Comparison of ENCODE assay signal across 19 cellular contexts in the genomic region with DNA sequence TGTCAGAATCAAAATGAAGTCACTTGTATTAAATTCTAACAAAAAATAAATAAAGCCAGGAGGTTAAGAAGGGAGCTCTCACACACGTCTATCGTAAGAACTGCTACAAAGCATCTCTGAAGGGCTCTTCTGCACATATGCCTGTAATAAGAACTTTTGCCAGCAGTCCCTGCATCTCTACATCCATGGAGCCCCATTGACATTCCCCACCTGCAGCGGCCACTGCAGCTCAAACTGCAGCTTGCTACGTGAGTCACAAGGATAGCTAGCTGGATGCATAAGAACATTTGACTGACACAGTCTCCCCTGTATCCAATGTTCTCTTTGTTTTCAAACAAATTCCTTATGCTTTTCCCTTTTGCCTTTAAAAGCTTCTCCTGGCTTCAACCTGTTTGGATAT.
DNase-seq lines count a peak whose midpoint lies in the region; ATAC-seq and TF ChIP-seq lines count a peak whose summit lies in the region.
"Had no signal": no experiment of that assay in that cellular context is flagged by ENCODE, and none has a peak within 500 bp of the region (broad histone marks: within the 10 kb centered on the region; RNA-seq: fewer than 3 reads in every experiment).

No MANE protein-coding gene starts in this region.

- no peak overlapping the region for H3K4me2 ChIP-seq in mesendoderm (ENCODE audit: low read length)
- H3K4me2 ChIP-seq: BLaER1 treated with 17β-estradiol and CSF1 and Interleukin-3, amounts not matched to agents 10 nM and 100 nM had no signal

- intact Hi-C loops in transverse colon (cut with DNase I; ENCODE audit: low total_unique reads) = no loop called here

- H3K4me1 ChIP-seq in HEK293 (ENCODE audit: control insufficient read depth, insufficient read depth, low read length) (peaks cover 4% of the 10 kb centered on the region; the same call in 1 of the 2 replicates), foreskin keratinocyte (peaks cover 22% of the 10 kb centered on the region), mesendoderm (ENCODE audit: control insufficient read depth, low read depth, low read length) (no peaks in the 10 kb centered on the region), transverse colon (peaks cover 0 to 4% (median 0%) of the 10 kb centered on the region in 4 donors)
- no peaks in the 10 kb centered on the region for H3K4me1 ChIP-seq in effector memory CD4-positive, alpha-beta T cell (ENCODE audit: control insufficient read depth, insufficient read depth, low read length, poor library complexity, severe bottlenecking)
- H3K4me1 ChIP-seq: Peyer's patch had no signal

- H4K8ac ChIP-seq in mesendoderm (ENCODE audit: low read depth, low read length) = no peak overlapping the region

- POLR2A ChIA-PET in HEK293 (lab: Yijun Ruan, JAX) = no interaction called here

- ATAC-seq in foreskin keratinocyte = peak; percentile 17
- ATAC-seq in GM21576 (IDR thresholded peaks at IDR 0.05; ENCODE audit: unreplicated experiment) = no peak
- ATAC-seq: CD8-positive, alpha-beta T cell had no signal

- H3K9me3 ChIP-seq in HEK293 (ENCODE audit: control insufficient read depth, insufficient read depth, low read depth, low read length) = no peaks in the 10 kb centered on the region
- no peaks in the 10 kb centered on the region for H3K9me3 ChIP-seq in effector memory CD4-positive, alpha-beta T cell (ENCODE audit: control insufficient read depth, low read length)
- no peaks in the 10 kb centered on the region for H3K9me3 ChIP-seq in transverse colon
- H3K9me3 ChIP-seq: Peyer's patch had no signal

- H3K9ac ChIP-seq in mesendoderm (ENCODE audit: low read length) = no peak overlapping the region
- H3K9ac ChIP-seq: BLaER1 treated with 17β-estradiol and CSF1 and Interleukin-3, amounts not matched to agents 10 nM and 100 nM had no signal

- H2AK5ac ChIP-seq in mesendoderm (ENCODE audit: low read length) = no peak overlapping the region

- no peak overlapping the region for H4K5ac ChIP-seq in mesendoderm (ENCODE audit: low read length)

- no peak overlapping the region for H3K56ac ChIP-seq in mesendoderm (ENCODE audit: low read length)

- no peaks in the 10 kb centered on the region for H3K27me3 ChIP-seq in foreskin keratinocyte
- no peaks in the 10 kb centered on the region for H3K27me3 ChIP-seq in mesendoderm (ENCODE audit: insufficient read depth, low read length, poor library complexity)
- H3K27me3 ChIP-seq in effector memory CD4-positive, alpha-beta T cell (replicated peaks; ENCODE audit: control insufficient read depth, insufficient read depth, low read length, poor library complexity, severe bottlenecking) = no peaks in the 10 kb centered on the region
- H3K27me3 ChIP-seq in transverse colon = no peaks in the 10 kb centered on the region
- H3K27me3 ChIP-seq: BLaER1 treated with 17β-estradiol and CSF1 and Interleukin-3, amounts not matched to agents 10 nM and 100 nM; Peyer's patch had no signal

- in situ Hi-C loops in transverse colon (cut with MboI; ENCODE audit: low pct_ligation_motif_present in 1 of 4, low pct_unique_long_range_greater_than_20kb in 1 of 4, low sequenced_read_pairs in 3 of 4) = no loop called here

- H3K36me3 ChIP-seq in HEK293 (ENCODE audit: control insufficient read depth in 2 of 2, insufficient read depth in 1 of 2, low read length in 2 of 2) = no peaks in the 10 kb centered on the region
- no peaks in the 10 kb centered on the region for H3K36me3 ChIP-seq in mesendoderm (ENCODE audit: control insufficient read depth, insufficient read depth, low read length)
- no peaks in the 10 kb centered on the region for H3K36me3 ChIP-seq in effector memory CD4-positive, alpha-beta T cell (ENCODE audit: control insufficient read depth, insufficient read depth, low read length)
- no peaks in the 10 kb centered on the region for H3K36me3 ChIP-seq in transverse colon
- H3K36me3 ChIP-seq: Peyer's patch had no signal

- no peak overlapping the region for H3K18ac ChIP-seq in mesendoderm (ENCODE audit: low read length)

- DNase-seq in NCI-H510A treated with DMSO at 0.1 percent for 48 hours (lab: John Stamatoyannopoulos, UW) = peak; percentile 56
- DNase-seq in foreskin keratinocyte = no peak
- peak; percentile 49 for DNase-seq in mesendoderm
- DNase-seq in effector memory CD4-positive, alpha-beta T cell = no peak
- no peak for DNase-seq in stimulated activated CD4-positive, alpha-beta T cell treated with anti-CD3 and anti-CD28 coated beads, Interleukin-2, amount 100 ng/mL, for 48 hours
- DNase-seq in transverse colon = no peak
- DNase-seq: Calu3; CD8-positive, alpha-beta T cell; EL; NCI-H1105; NCI-H1694; NCI-H2107; NCI-H226; NCI-H526 treated with DMSO at 0.1 percent for 48 hours; Peyer's patch had no signal

- H2BK120ac ChIP-seq in mesendoderm (ENCODE audit: low read depth, low read length) = no peak overlapping the region

- WGBS in mesendoderm (ENCODE audit: extremely low coverage, insufficient coverage, low lambda C conversion rate) = no CpG with 5 or more reads among the region's 4 CpGs
- 88 to 92% methylated on average over 4 of the region's 4 CpGs for WGBS in transverse colon (ENCODE audit: low coverage in 1 of 2), 2 donors

- TF ChIP-seq POLR2A in transverse colon (IDR thresholded peaks at IDR 0.05) = no peak

- H3K4me3 ChIP-seq in HEK293 (ENCODE audit: low read depth, low read length) (no peak overlapping the region), mesendoderm (ENCODE audit: low read length) (no peak overlapping the region), transverse colon (no peak overlapping the region)
- H3K4me3 ChIP-seq in effector memory CD4-positive, alpha-beta T cell (ENCODE audit: insufficient read depth, low read depth, low read length, poor library complexity, severe bottlenecking) = no peak overlapping the region
- H3K4me3 ChIP-seq: BLaER1 treated with 17β-estradiol and CSF1 and Interleukin-3, amounts not matched to agents 10 nM and 100 nM; GM12878; Peyer's patch had no signal

- TF ChIP-seq CTCF in HEK293 (tag by site-specific recombination; IDR thresholded peaks at IDR 0.05) (no peak), foreskin keratinocyte (conservative IDR thresholded peaks at IDR 0.05) (no peak), transverse colon (IDR thresholded peaks at IDR 0.05) (no peak)

- CTCF ChIA-PET in HEK293 (lab: Yijun Ruan, JAX) = no interaction called here

- H3K4ac ChIP-seq in mesendoderm (ENCODE audit: low read depth, low read length) = no peak overlapping the region

- TF ChIP-seq EP300 in transverse colon (IDR thresholded peaks at IDR 0.05; ENCODE audit: low read depth) = no peak

- H2BK5ac ChIP-seq in mesendoderm (ENCODE audit: low read length) = no peak overlapping the region

- peaks cover 17% of the 10 kb centered on the region for H3K79me1 ChIP-seq in mesendoderm (ENCODE audit: low read length)

- no peak overlapping the region for H3K23ac ChIP-seq in mesendoderm (ENCODE audit: low read length)

- H2BK15ac ChIP-seq in mesendoderm (replicated peaks; ENCODE audit: low read depth) = no peak overlapping the region

- H3K79me2 ChIP-seq in mesendoderm (ENCODE audit: control insufficient read depth, insufficient read depth, low read length) = peaks cover 11% of the 10 kb centered on the region

- no peak overlapping the region for H3K27ac ChIP-seq in HEK293 (ENCODE audit: extremely low read depth, low read depth, low read length)
- H3K27ac ChIP-seq in foreskin keratinocyte = no peak overlapping the region
- no peak overlapping the region for H3K27ac ChIP-seq in mesendoderm (ENCODE audit: low read depth, low read length)
- no peak overlapping the region for H3K27ac ChIP-seq in effector memory CD4-positive, alpha-beta T cell (ENCODE audit: insufficient read depth, low read length, poor library complexity, severe bottlenecking)
- H3K27ac ChIP-seq in transverse colon = no peak overlapping the region
- H3K27ac ChIP-seq: BLaER1 treated with 17β-estradiol and CSF1 and Interleukin-3, amounts not matched to agents 10 nM and 100 nM; Peyer's patch had no signal

TF ChIP-seq in HEK293, 187 proteins besides CTCF, POLR2A, EP300 and RAD21:
- no peak for TF ChIP-seq SETDB1 (IDR thresholded peaks at IDR 0.05; ENCODE audit: insufficient read length, low read length)
- TF ChIP-seq, protein P1, sequence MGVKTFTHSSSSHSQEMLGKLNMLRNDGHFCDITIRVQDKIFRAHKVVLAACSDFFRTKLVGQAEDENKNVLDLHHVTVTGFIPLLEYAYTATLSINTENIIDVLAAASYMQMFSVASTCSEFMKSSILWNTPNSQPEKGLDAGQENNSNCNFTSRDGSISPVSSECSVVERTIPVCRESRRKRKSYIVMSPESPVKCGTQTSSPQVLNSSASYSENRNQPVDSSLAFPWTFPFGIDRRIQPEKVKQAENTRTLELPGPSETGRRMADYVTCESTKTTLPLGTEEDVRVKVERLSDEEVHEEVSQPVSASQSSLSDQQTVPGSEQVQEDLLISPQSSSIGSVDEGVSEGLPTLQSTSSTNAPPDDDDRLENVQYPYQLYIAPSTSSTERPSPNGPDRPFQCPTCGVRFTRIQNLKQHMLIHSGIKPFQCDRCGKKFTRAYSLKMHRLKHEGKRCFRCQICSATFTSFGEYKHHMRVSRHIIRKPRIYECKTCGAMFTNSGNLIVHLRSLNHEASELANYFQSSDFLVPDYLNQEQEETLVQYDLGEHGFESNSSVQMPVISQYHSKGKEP (tag by site-specific recombination; IDR thresholded peaks at IDR 0.05) = peak; percentile 82

Comparison
In these comparisons a context has a peak if more than half of its experiments do, and no peak if none do; other contexts are left out.
1. DNase-seq: peak in NCI-H510A treated with DMSO at 0.1 percent for 48 hours (single experiment) and mesendoderm (single experiment); none in foreskin keratinocyte (0 of 2), effector memory CD4-positive, alpha-beta T cell (0 of 3), stimulated activated CD4-positive, alpha-beta T cell treated with anti-CD3 and anti-CD28 coated beads, Interleukin-2, amount 100 ng/mL, for 48 hours (0 of 2) and transverse colon (single experiment).